In the genomic region with DNA sequence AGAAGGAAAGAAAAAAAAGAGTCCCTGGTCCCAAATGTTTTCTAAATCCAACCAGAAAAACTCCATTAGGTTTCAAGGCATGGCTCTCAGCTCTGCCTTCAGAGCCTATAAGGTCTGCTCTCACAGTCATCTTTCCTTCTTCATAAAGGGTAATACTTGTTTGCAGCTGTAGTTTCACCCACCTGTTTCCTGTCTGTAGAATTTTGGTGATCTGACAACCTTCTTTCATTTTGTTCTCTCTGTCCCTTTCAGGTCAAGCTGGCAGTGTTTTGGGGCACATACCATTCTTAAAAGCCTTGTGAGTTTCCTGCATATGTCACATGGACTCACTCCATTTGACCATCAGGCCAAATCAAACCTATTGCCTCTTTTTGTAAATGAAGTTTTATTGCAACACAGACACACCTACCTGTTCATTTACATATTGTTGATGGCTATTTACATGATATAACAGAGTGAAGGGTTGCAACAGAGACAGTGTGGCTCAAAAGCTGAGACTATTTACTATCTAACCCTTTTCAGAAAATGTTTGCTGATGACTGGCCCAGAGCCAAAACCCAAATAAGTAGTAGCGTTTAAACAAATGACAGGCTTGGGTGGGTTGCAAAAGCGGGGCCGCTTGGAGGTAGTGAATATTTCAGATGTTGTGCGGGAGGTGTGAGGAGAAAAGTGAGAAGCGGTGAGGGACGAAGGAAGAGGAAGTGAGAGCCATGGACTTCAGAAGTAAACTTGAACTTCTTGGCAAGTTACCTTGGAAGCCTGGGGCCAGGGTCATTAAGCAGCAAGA, we compare ENCODE assay signal across 10 cellular contexts.
DNase-seq lines count a peak whose midpoint lies in the region; ATAC-seq, FAIRE-seq and TF ChIP-seq lines count a peak whose summit lies in the region.
"Had no signal": no experiment of that assay in that cellular context is flagged by ENCODE, and none has a peak within 500 bp of the region (broad histone marks: within the 10 kb centered on the region; RNA-seq: fewer than 3 reads in every experiment).

No MANE protein-coding gene starts in this region.

- H3K4me1 ChIP-seq in OCI-LY1 (ENCODE audit: insufficient read depth, low read length, severe bottlenecking) (peaks cover 61% of the 10 kb centered on the region), SJCRH30 (no peaks in the 10 kb centered on the region), aorta (ENCODE audit: control insufficient read depth in 1 of 2, insufficient read depth in 2 of 2, low read length in 2 of 2) (peaks cover 0 to 12% of the 10 kb centered on the region in 2 donors)

- H3K4me3 ChIP-seq in OCI-LY1 (ENCODE audit: low read depth, low read length, poor library complexity, severe bottlenecking) = peak overlapping the region; percentile 38
- no peak overlapping the region for H3K4me3 ChIP-seq in SJCRH30
- no peak overlapping the region for H3K4me3 ChIP-seq in aorta (ENCODE audit: low read length in 2 of 2)

- H3K36me3 ChIP-seq in OCI-LY1 (ENCODE audit: insufficient read depth, low read length) (peaks cover 8% of the 10 kb centered on the region), SJCRH30 (no peaks in the 10 kb centered on the region), aorta (ENCODE audit: control insufficient read depth in 1 of 2, insufficient read depth in 2 of 2, low read length in 1 of 2) (no peaks in the 10 kb centered on the region)

- no peaks in the 10 kb centered on the region for H3K9me3 ChIP-seq in OCI-LY1 (ENCODE audit: low read length)
- no peaks in the 10 kb centered on the region for H3K9me3 ChIP-seq in SJCRH30 (replicated peaks)
- peaks cover 6% of the 10 kb centered on the region for H3K9me3 ChIP-seq in aorta (ENCODE audit: control insufficient read depth, low read length)

- peak; percentile 94 for FAIRE-seq in GM12892 (lab: Jason Lieb, UNC)
- no peak for FAIRE-seq in D721Med (lab: Jason Lieb, UNC)

- H3K4me2 ChIP-seq in OCI-LY1 (ENCODE audit: low read length) = peak overlapping the region; percentile 51; the same call in 1 of the 2 replicates

- H3K27ac ChIP-seq in OCI-LY1 (ENCODE audit: low read depth, low read length, poor library complexity, severe bottlenecking) = peak overlapping the region; percentile 98
- no peak overlapping the region for H3K27ac ChIP-seq in SJCRH30
- no peak overlapping the region for H3K27ac ChIP-seq in aorta (ENCODE audit: low read depth in 1 of 2, low read length in 2 of 2)

- H2AFZ ChIP-seq in OCI-LY1 (ENCODE audit: low read length) = no peak overlapping the region

- intact Hi-C loops in aorta (cut with DNase I) = no loop called here

- H3K9ac ChIP-seq in OCI-LY1 (ENCODE audit: low read length) = peak overlapping the region; percentile 58; the same call in 1 of the 2 replicates

- no peak for TF ChIP-seq POLR2A in GM12892 (IDR thresholded peaks at IDR 0.05; ENCODE audit: low read depth, low read length)

- no peak for DNase-seq in GM12892 (ENCODE audit: insufficient read length)
- DNase-seq in D721Med (ENCODE audit: insufficient read length, low spot score) = no peak
- DNase-seq in SJCRH30 = no peak
- no peak for DNase-seq in aorta
- DNase-seq in NCI-H1417 treated with DMSO at 0.1 percent for 48 hours (lab: John Stamatoyannopoulos, UW) = no peak
- DNase-seq: activated CD4-positive, alpha-beta T cell treated with anti-CD3 and anti-CD28 coated beads for 48 hours; kidney glomerular epithelial cell had no signal

- H3K27me3 ChIP-seq in OCI-LY1 (ENCODE audit: insufficient read depth, low read length) = no peaks in the 10 kb centered on the region
- no peaks in the 10 kb centered on the region for H3K27me3 ChIP-seq in SJCRH30
- H3K27me3 ChIP-seq in aorta (ENCODE audit: control insufficient read depth in 1 of 2, insufficient read depth in 2 of 2, low read length in 1 of 2) = no peaks in the 10 kb centered on the region

- no peaks in the 10 kb centered on the region for H3K9me2 ChIP-seq in OCI-LY1 (ENCODE audit: low read depth, low read length)

- H3F3A ChIP-seq in OCI-LY1 (ENCODE audit: insufficient read depth, low read length) = no peaks in the 10 kb centered on the region

- ATAC-seq in GM21390 (IDR thresholded peaks at IDR 0.05; ENCODE audit: unreplicated experiment) = peak; percentile 42
- ATAC-seq in HG03135 (IDR thresholded peaks at IDR 0.05; ENCODE audit: unreplicated experiment) = peak; percentile 43
- no peak for ATAC-seq in aorta (ENCODE audit: low FRiP score)

- 75 to 77% methylated on average over 6 of the region's 6 CpGs for WGBS in aorta, 2 donors

- TF ChIP-seq CTCF in OCI-LY1 (IDR thresholded peaks at IDR 0.05; ENCODE audit: low read length) (no peak), D721Med (IDR thresholded peaks at IDR 0.05; ENCODE audit: insufficient read depth, missing control alignments) (no peak)

- no peaks in the 10 kb centered on the region for H4K20me1 ChIP-seq in OCI-LY1 (ENCODE audit: insufficient read depth, low read length)

- H3K79me2 ChIP-seq in OCI-LY1 (ENCODE audit: insufficient read depth, low read length) = no peaks in the 10 kb centered on the region
